1 cellular context compared by ENCODE assay signal in genomic region chr11:460331-461199, GRCh38.
TF ChIP-seq lines count a peak whose summit lies in the region.

No MANE protein-coding gene starts in this region.

TF ChIP-seq in K562, 482 proteins besides CTCF, POLR2A, EP300 and RAD21 (continued from another document and continues in another):
- 0 out of 4 replicates have a peak, but pooled peaks of 1 of the 2 experiments have one; percentile 74 for TF ChIP-seq BCLAF1 (IDR thresholded peaks at IDR 0.05; ENCODE audit: borderline replicate concordance in 1 of 2, control insufficient read depth in 1 of 2, low read depth in 2 of 2, low read length in 1 of 2)
- no peak; the same call in 1 of the 2 replicates for TF ChIP-seq ZBTB43 (CRISPR knock-in tag; IDR thresholded peaks at IDR 0.05)
- no peak for TF ChIP-seq ARNT (IDR thresholded peaks at IDR 0.05)
- TF ChIP-seq HCFC1 (IDR thresholded peaks at IDR 0.05; ENCODE audit: low read depth, low read length) = no peak
- peak; percentile 76 for TF ChIP-seq ATF3 (IDR thresholded peaks at IDR 0.05)
- 0 out of 2 replicates have a peak, but pooled peaks have one; percentile 41 for TF ChIP-seq ATF3 (CRISPR knock-in tag; conservative IDR thresholded peaks at IDR 0.05)
- TF ChIP-seq KDM1A (IDR thresholded peaks at IDR 0.05) = no peak; a peak in 1 of 4 replicates
- TF ChIP-seq ATF4 (CRISPR knock-in tag; IDR thresholded peaks at IDR 0.05) = 0 out of 2 replicates have a peak, but pooled peaks have one; percentile 5
- TF ChIP-seq RNF2 (IDR thresholded peaks at IDR 0.05) = peak; percentile 87
- no peak for TF ChIP-seq ZNF551 (CRISPR knock-in tag; IDR thresholded peaks at IDR 0.05)
- TF ChIP-seq ZBTB26 (CRISPR knock-in tag; IDR thresholded peaks at IDR 0.05) = no peak
- no peak for TF ChIP-seq ZNF347 (CRISPR knock-in tag; IDR thresholded peaks at IDR 0.05; ENCODE audit: low read depth)
- TF ChIP-seq ARHGAP35 (IDR thresholded peaks at IDR 0.05; ENCODE audit: partially characterized antibody) = no peak
- peak; percentile 85 for TF ChIP-seq SMARCE1 (IDR thresholded peaks at IDR 0.05)
- peak in 1 of 2 experiments; percentile 79; a peak in 2 of 4 replicates for TF ChIP-seq SIN3A (IDR thresholded peaks at IDR 0.05; ENCODE audit: borderline replicate concordance in 2 of 2, control insufficient read depth in 1 of 2, low read depth in 2 of 2, low read length in 2 of 2)
- TF ChIP-seq TAF1 (IDR thresholded peaks at IDR 0.05; ENCODE audit: control insufficient read depth, extremely low read depth, insufficient read depth, low read length, severe bottlenecking) = peak; percentile 7
- TF ChIP-seq SNAPC5 (CRISPR knock-in tag; IDR thresholded peaks at IDR 0.05) = no peak
- no peak; the same call in 1 of the 2 replicates for TF ChIP-seq ZNF24 (IDR thresholded peaks at IDR 0.05)
- TF ChIP-seq ETS1 (conservative IDR thresholded peaks at IDR 0.05; ENCODE audit: control insufficient read depth, low read depth, low read length) = peak; percentile 69; the same call in 1 of the 2 replicates
- TF ChIP-seq ETV5 (CRISPR knock-in tag; IDR thresholded peaks at IDR 0.05; ENCODE audit: low read depth) = peak; percentile 64; the same call in 1 of the 2 replicates
- TF ChIP-seq TAL1 (IDR thresholded peaks at IDR 0.05) = peak; percentile 79
- TF ChIP-seq PHB2 (IDR thresholded peaks at IDR 0.05; ENCODE audit: low read depth) = no peak
- peak; percentile 72; the same call in 1 of the 2 replicates for TF ChIP-seq ZBTB9 (CRISPR knock-in tag; IDR thresholded peaks at IDR 0.05)
- peak; percentile 27 for TF ChIP-seq TBP (optimal IDR thresholded peaks at IDR 0.05; ENCODE audit: low read depth, low read length)
- TF ChIP-seq CBX8 (IDR thresholded peaks at IDR 0.05; ENCODE audit: borderline replicate concordance, extremely low read depth, low read depth, low read length, poor library complexity, severe bottlenecking) = no peak
- peak; percentile 78; the same call in 1 of the 2 replicates for TF ChIP-seq ZBTB7A (IDR thresholded peaks at IDR 0.05; ENCODE audit: borderline replicate concordance, control insufficient read depth, low read depth, low read length)
- TF ChIP-seq MYC (IDR thresholded peaks at IDR 0.05; ENCODE audit: low read depth, low read length) = peak; percentile 90
- no peak for TF ChIP-seq MYC (CRISPR knock-in tag; IDR thresholded peaks at IDR 0.05; ENCODE audit: borderline replicate concordance, low read depth)
- TF ChIP-seq ZNF586 (CRISPR knock-in tag; conservative IDR thresholded peaks at IDR 0.05) = no peak
- TF ChIP-seq ZNF584 (CRISPR knock-in tag; IDR thresholded peaks at IDR 0.05; ENCODE audit: low read depth) = peak; percentile 82; the same call in 1 of the 2 replicates
- no peak for TF ChIP-seq SETDB1 (IDR thresholded peaks at IDR 0.05; ENCODE audit: low read length)
- TF ChIP-seq ZNF197 (CRISPR knock-in tag; IDR thresholded peaks at IDR 0.05; ENCODE audit: low read depth) = no peak
- TF ChIP-seq NCOA6 (IDR thresholded peaks at IDR 0.05) = no peak
- TF ChIP-seq GATAD2B (IDR thresholded peaks at IDR 0.05; ENCODE audit: borderline replicate concordance) = no peak
- peak; percentile 97 for TF ChIP-seq TFAP4 (CRISPR knock-in tag; IDR thresholded peaks at IDR 0.05; ENCODE audit: borderline replicate concordance)
- peak; percentile 95 for TF ChIP-seq CBFB (CRISPR knock-in tag; IDR thresholded peaks at IDR 0.05)
- TF ChIP-seq IFI16 (CRISPR knock-in tag; IDR thresholded peaks at IDR 0.05) = no peak
- TF ChIP-seq HINFP (tag; conservative IDR thresholded peaks at IDR 0.05; ENCODE audit: low read depth) = no peak
- TF ChIP-seq TEAD1 (CRISPR knock-in tag; IDR thresholded peaks at IDR 0.05) = peak; percentile 63 to 95; a peak in 3 of 4 replicates
